8 cellular contexts compared by ENCODE assay signal in the genomic region with DNA sequence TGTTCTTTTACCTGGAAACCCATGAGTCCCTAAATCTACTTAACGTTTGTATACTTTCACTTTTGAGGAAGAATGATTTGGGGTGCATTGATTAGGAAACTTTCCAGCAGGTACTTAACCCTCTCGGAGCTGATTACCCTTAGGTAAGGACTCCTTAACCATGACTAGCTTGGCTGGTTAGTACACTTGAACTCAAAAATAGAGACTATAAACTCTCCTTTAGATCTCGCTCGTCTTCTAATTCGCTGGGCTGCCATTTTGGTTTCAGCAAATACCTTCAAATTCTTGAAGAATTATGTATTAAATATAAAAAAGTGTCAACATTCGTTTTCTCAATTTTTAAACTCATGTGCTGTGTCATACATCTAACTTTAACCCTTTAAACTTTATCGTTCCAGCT. TPM values are rescaled to one million over a fixed set of nuclear protein-coding genes. Genes with fewer than 3 reads are reported as not detected.
DNase-seq lines count a peak whose midpoint lies in the region; ATAC-seq and TF ChIP-seq lines count a peak whose summit lies in the region.

No MANE protein-coding gene starts in this region.

- peaks cover 54% of the 10 kb centered on the region for H3K4me1 Mint-ChIP-seq in brain

- H3K27ac ChIP-seq in ACC112 (ENCODE audit: low read depth, low read length) (peak overlapping the region; percentile 100), HUES48 (ENCODE audit: low read depth, low read length) (peak overlapping the region; percentile 100), mucosa of rectum (ENCODE audit: low read depth in 2 of 2, low read length in 2 of 2) (peak overlapping the region in 1 of 2 donors; percentile 100)

- DNase-seq in NCI-H146 treated with DMSO at 0.1 percent for 48 hours (lab: John Stamatoyannopoulos, UW; ENCODE audit: unreplicated experiment), result no peak
- DNase-seq in posterior vena cava (ENCODE audit: low spot score), result no peak

- H2AFZ ChIP-seq in ACC112 (ENCODE audit: low read length, unreplicated experiment), result no peak overlapping the region

- H3K9ac ChIP-seq in HUES48 (ENCODE audit: low read depth, low read length) (peak overlapping the region; percentile 86), mucosa of rectum (ENCODE audit: low read depth in 1 of 2, low read length in 2 of 2) (peak overlapping the region; percentile 38 to 97)

- intact Hi-C loops in posterior vena cava (cut with DNase I), result no loop called here

- H3K9me3 ChIP-seq in HUES48 (ENCODE audit: control insufficient read depth, insufficient read depth, low read length) (no peaks in the 10 kb centered on the region), mucosa of rectum (ENCODE audit: control insufficient read depth in 2 of 2, low read length in 2 of 2) (no peaks in the 10 kb centered on the region)

- no peak for TF ChIP-seq CTCF in brain (conservative IDR thresholded peaks at IDR 0.05)

- peaks cover 16% of the 10 kb centered on the region for H3K36me3 Mint-ChIP-seq in brain

- H3K4me1 ChIP-seq in ACC112 (ENCODE audit: control insufficient read depth, insufficient read depth, low read length, unreplicated experiment), result peaks cover 29% of the 10 kb centered on the region
- peaks cover 21% of the 10 kb centered on the region for H3K4me1 ChIP-seq in HUES48 (ENCODE audit: control insufficient read depth, insufficient read depth, low read length)
- peaks cover 3 to 8% of the 10 kb centered on the region in 2 donors for H3K4me1 ChIP-seq in mucosa of rectum (ENCODE audit: control insufficient read depth in 2 of 2, insufficient read depth in 2 of 2, low read length in 2 of 2)

- peaks cover 28% of the 10 kb centered on the region for H3K27me3 Mint-ChIP-seq in brain

- peak overlapping the region; percentile 85 to 96 (median 86) for H3K27ac Mint-ChIP-seq in brain

- peak overlapping the region; percentile 89 to 94 (median 93) for H3K4me3 Mint-ChIP-seq in brain

- no peaks in the 10 kb centered on the region for H3K36me3 ChIP-seq in ACC112 (ENCODE audit: insufficient read depth, low read length)
- H3K36me3 ChIP-seq in HUES48 (ENCODE audit: control insufficient read depth, insufficient read depth, low read length), result peaks cover 43% of the 10 kb centered on the region
- H3K36me3 ChIP-seq in mucosa of rectum (ENCODE audit: control insufficient read depth in 2 of 2, insufficient read depth in 2 of 2, low read length in 2 of 2), result no peaks in the 10 kb centered on the region

- peaks cover 70% of the 10 kb centered on the region for H3K79me2 ChIP-seq in ACC112 (ENCODE audit: control insufficient read depth, insufficient read depth, low read length, unreplicated experiment)

- ATAC-seq in HG03159 (IDR thresholded peaks at IDR 0.05; ENCODE audit: unreplicated experiment) (no peak), HG03565 (IDR thresholded peaks at IDR 0.05; ENCODE audit: unreplicated experiment) (no peak)

- no peaks in the 10 kb centered on the region for H3K27me3 ChIP-seq in ACC112 (ENCODE audit: insufficient read depth, low read length)
- no peaks in the 10 kb centered on the region for H3K27me3 ChIP-seq in HUES48 (ENCODE audit: control insufficient read depth, insufficient read depth, low read length)
- H3K27me3 ChIP-seq in mucosa of rectum (ENCODE audit: control insufficient read depth in 2 of 2, insufficient read depth in 2 of 2, low read length in 2 of 2), result no peaks in the 10 kb centered on the region

- peaks cover 0 to 4% (median 0%) of the 10 kb centered on the region in 5 experiments for H3K9me3 Mint-ChIP-seq in brain

- peak overlapping the region; percentile 85 for H3K4me3 ChIP-seq in ACC112 (ENCODE audit: low read depth, low read length)
- H3K4me3 ChIP-seq in HUES48 (ENCODE audit: low read depth, low read length), result peak overlapping the region; percentile 79
- peak overlapping the region; percentile 78 to 96 for H3K4me3 ChIP-seq in mucosa of rectum (ENCODE audit: low read length in 2 of 2)

RNA-seq across cellular contexts. Expression of gene USP9X, which starts 2.0 kb away (rescaled TPM):
- 26.4 TPM for polyA plus RNA-seq in brain (ENCODE audit: insufficient read depth, low read depth, low replicate concordance)
- 10 to 100 TPM; 74.4 to 84.0 TPM for total RNA-seq in posterior vena cava
